ENCODE assay signal across 8 cellular contexts in genomic region chr1:234609528-234610042, GRCh38. TPM values are rescaled to one million over a fixed set of nuclear protein-coding genes. Genes with fewer than 3 reads are reported as not detected.
DNase-seq lines count a peak whose midpoint lies in the region; ATAC-seq, FAIRE-seq and TF ChIP-seq lines count a peak whose summit lies in the region.

No MANE protein-coding gene starts in this region.

- no peak overlapping the region for H2AK5ac ChIP-seq in trophoblast cell (ENCODE audit: low read length)

- H3K4me3 Mint-ChIP-seq in endothelial cell (ENCODE audit: unreplicated experiment): no peak overlapping the region

- peaks cover 19 to 21% of the 10 kb centered on the region in 2 experiments for H3K36me3 ChIP-seq in trophoblast cell (ENCODE audit: control insufficient read depth in 1 of 2, insufficient read depth in 2 of 2, low read length in 2 of 2)

- peaks cover 4% of the 10 kb centered on the region for H3K9me3 Mint-ChIP-seq in endothelial cell (ENCODE audit: unreplicated experiment)

- H2BK5ac ChIP-seq in trophoblast cell (ENCODE audit: low read depth, low read length, poor library complexity): peak overlapping the region; percentile 93

- WGBS in trophoblast cell (ENCODE audit: extremely low coverage, insufficient coverage, insufficient read length): no CpG with 5 or more reads among the region's 95 CpGs

- FAIRE-seq in GM19239 (lab: Jason Lieb, UNC): no peak

- peak overlapping the region; percentile 98 for H3K4me2 ChIP-seq in trophoblast cell (ENCODE audit: low read length)

- H2BK120ac ChIP-seq in trophoblast cell (ENCODE audit: insufficient read depth, low read length, poor library complexity): peak overlapping the region; percentile 94

- H3K18ac ChIP-seq in trophoblast cell (ENCODE audit: low read length): peak overlapping the region; percentile 100

- TF ChIP-seq CTCF in endothelial cell (IDR thresholded peaks at IDR 0.05; ENCODE audit: unreplicated experiment): no peak

- H3K23ac ChIP-seq in trophoblast cell (ENCODE audit: low read length): no peak overlapping the region

- peak overlapping the region; percentile 98 for H3K14ac ChIP-seq in trophoblast cell (ENCODE audit: low read length)

- peak overlapping the region; percentile 99 for H4K91ac ChIP-seq in trophoblast cell (ENCODE audit: low read depth, low read length)

- ATAC-seq in HG03025 (IDR thresholded peaks at IDR 0.05; ENCODE audit: low FRiP score, unreplicated experiment): no peak

- H3K79me1 ChIP-seq in trophoblast cell (ENCODE audit: low read length): peaks cover 47% of the 10 kb centered on the region

- no peak overlapping the region for H2BK12ac ChIP-seq in trophoblast cell (ENCODE audit: low read length)

- no peak overlapping the region for H3K27ac Mint-ChIP-seq in endothelial cell (ENCODE audit: unreplicated experiment)

- peaks cover 40% of the 10 kb centered on the region for H3K36me3 Mint-ChIP-seq in endothelial cell (ENCODE audit: low read depth, unreplicated experiment)

- no peak overlapping the region for H4K12ac ChIP-seq in trophoblast cell (ENCODE audit: low read depth, low read length)

- H3K27ac ChIP-seq in trophoblast cell (ENCODE audit: low read depth, low read length): peak overlapping the region; percentile 100

- peak overlapping the region; percentile 51 for H3K4ac ChIP-seq in trophoblast cell (ENCODE audit: low read depth, low read length)

- DNase-seq in NCI-H69 (lab: John Stamatoyannopoulos, UW) (peak; percentile 94), endothelial cell (ENCODE audit: low spot score) (peak; percentile 15), trophoblast cell (no peak), GM19239 (ENCODE audit: insufficient read length, low spot score) (no peak), SIG-M5 treated with dmso at 0.1 percent for 504 hours (lab: John Stamatoyannopoulos, UW; ENCODE audit: unreplicated experiment) (no peak), kidney tubule cell (ENCODE audit: low spot score) (no peak)

- H3K4me3 ChIP-seq in GM08714 (ENCODE audit: low read length) (peak overlapping the region; percentile 85), trophoblast cell (ENCODE audit: low read depth, low read length) (peak overlapping the region; percentile 97)

- H3K9me3 ChIP-seq in trophoblast cell (ENCODE audit: insufficient read depth, low read depth, low read length): no peaks in the 10 kb centered on the region

- H3K27me3 ChIP-seq in trophoblast cell (ENCODE audit: insufficient read depth, low read length): no peaks in the 10 kb centered on the region

- H3K4me1 ChIP-seq in trophoblast cell (ENCODE audit: control insufficient read depth in 1 of 2, insufficient read depth in 2 of 2, low read length in 2 of 2): peaks cover 24 to 29% of the 10 kb centered on the region in 2 experiments

- H3K27me3 Mint-ChIP-seq in endothelial cell (ENCODE audit: unreplicated experiment): peaks cover 15% of the 10 kb centered on the region

- H3K79me2 ChIP-seq in trophoblast cell (ENCODE audit: control insufficient read depth, insufficient read depth, low read length, poor library complexity): peaks cover 42% of the 10 kb centered on the region

- H2AFZ ChIP-seq in trophoblast cell (ENCODE audit: insufficient read depth, low read length, poor library complexity): peak overlapping the region; percentile 61

- peak overlapping the region; percentile 89 for H4K8ac ChIP-seq in trophoblast cell (ENCODE audit: low read depth, low read length)

- peaks cover 57% of the 10 kb centered on the region for H3K4me1 Mint-ChIP-seq in endothelial cell (ENCODE audit: unreplicated experiment)

- peak overlapping the region; percentile 98 for H3K9ac ChIP-seq in trophoblast cell (ENCODE audit: low read length)

RNA-seq across cellular contexts. Expression of gene IRF2BP2, which starts 0.4 kb away (rescaled TPM):
- total RNA-seq in endothelial cell (ENCODE audit: unreplicated experiment): 158 TPM
- 147 and 150 TPM in 2 replicates for polyA plus RNA-seq in trophoblast cell (2013)

Comparison
In these comparisons a context has a peak if more than half of its experiments do, and no peak if none do; other contexts are left out.
1. DNase-seq: peak in NCI-H69 (single experiment) and endothelial cell (single experiment); none in trophoblast cell (0 of 2), GM19239 (single experiment), SIG-M5 treated with dmso at 0.1 percent for 504 hours (single experiment) and kidney tubule cell (single experiment).